32 cellular contexts compared by ENCODE assay signal in the genomic region with DNA sequence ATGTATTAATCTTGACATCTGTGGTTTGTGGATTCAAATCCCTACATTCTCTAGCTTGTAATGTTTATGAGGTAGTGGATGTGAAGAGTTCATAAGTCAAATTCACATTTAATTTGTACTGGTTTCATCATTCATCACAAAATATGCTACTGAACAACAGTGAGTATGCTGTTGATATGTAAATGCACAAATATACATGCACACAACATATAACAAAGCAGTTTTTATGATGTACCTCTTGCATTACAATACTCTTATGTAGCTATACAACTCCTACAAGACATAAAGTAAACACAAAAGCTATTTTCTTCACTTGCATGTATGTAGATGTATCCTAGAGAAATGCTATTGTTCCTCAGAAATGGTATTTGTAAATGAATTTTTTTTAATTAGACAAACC.
DNase-seq lines count a peak whose midpoint lies in the region; ATAC-seq, FAIRE-seq and TF ChIP-seq lines count a peak whose summit lies in the region.
"Had no signal": no experiment of that assay in that cellular context is flagged by ENCODE, and none has a peak within 500 bp of the region (broad histone marks: within the 10 kb centered on the region; RNA-seq: fewer than 3 reads in every experiment).

No MANE protein-coding gene starts in this region.

- H3K4me3 Mint-ChIP-seq in GM23338: no peak overlapping the region
- H3K4me3 Mint-ChIP-seq: B cell; CD14-positive monocyte; CD4-positive, alpha-beta memory T cell; CD4-positive, alpha-beta T cell; CD4-positive, CD25-positive, alpha-beta regulatory T cell; CD8-positive, alpha-beta memory T cell; CD8-positive, alpha-beta T cell had no signal

- FAIRE-seq in HTR-8/SVneo (lab: Jason Lieb, UNC): no peak
- FAIRE-seq: A204.1, A549, D721Med had no signal

- H3K4me1 Mint-ChIP-seq in GM23338: peaks cover 21% of the 10 kb centered on the region
- H3K4me1 Mint-ChIP-seq: B cell; CD8-positive, alpha-beta memory T cell had no signal

- H3K27ac Mint-ChIP-seq in GM23338: peak overlapping the region; percentile 82
- H3K27ac Mint-ChIP-seq: B cell; CD14-positive monocyte; CD4-positive, alpha-beta memory T cell; CD4-positive, alpha-beta T cell; CD4-positive, CD25-positive, alpha-beta regulatory T cell; CD8-positive, alpha-beta memory T cell; CD8-positive, alpha-beta T cell had no signal

- H3K27ac ChIP-seq in GM23338 (ENCODE audit: low read depth): no peak overlapping the region
- H3K27ac ChIP-seq: 22Rv1; A549; BLaER1; BLaER1 treated with 17β-estradiol and CSF1 and Interleukin-3, amounts not matched to agents 10 nM and 100 nM; C4-2B had no signal

- H3K4me2 ChIP-seq in GM23338: peak overlapping the region; percentile 1; the same call in 1 of the 2 replicates
- H3K4me2 ChIP-seq: A549; BLaER1; BLaER1 treated with 17β-estradiol and CSF1 and Interleukin-3, amounts not matched to agents 10 nM and 100 nM had no signal

- no peak overlapping the region for H3K4me3 ChIP-seq in GM23338
- H3K4me3 ChIP-seq: A549; BLaER1; BLaER1 treated with 17β-estradiol and CSF1 and Interleukin-3, amounts not matched to agents 10 nM and 100 nM had no signal

- DNase-seq in GM23338 (ENCODE audit: low spot score) (no peak), amniotic epithelial cell (ENCODE audit: low read depth) (peak; percentile 52), HTR-8/SVneo (ENCODE audit: insufficient read length, low spot score) (no peak)
- no peak for DNase-seq in central memory CD4-positive, alpha-beta T cell
- DNase-seq: 8988T; ACHN; AML-193; BE2C; C1 segment of cervical spinal cord; Caco-2; Calu3; CD4-positive, alpha-beta memory T cell; CD4-positive, alpha-beta T cell; CD4-positive, CD25-positive, alpha-beta regulatory T cell; CD8-positive, alpha-beta memory T cell; CD8-positive, alpha-beta T cell; COR-L47; DMS 273 treated with DMSO at 0.1 percent for 48 hours; DMS153; DMS79; DMS79 treated with DMSO at 0.1 percent for 48 hours; DND-41; EL had no signal

- H3K79me2 ChIP-seq in GM23338 (replicated peaks; ENCODE audit: insufficient read depth): no peaks in the 10 kb centered on the region

- H2AFZ ChIP-seq in GM23338: no peak overlapping the region

- no peaks in the 10 kb centered on the region for H3K9me2 ChIP-seq in GM23338 (ENCODE audit: insufficient read depth)

- TF ChIP-seq CTCF in GM23338 (conservative IDR thresholded peaks at IDR 0.05; ENCODE audit: low read depth in 2 of 2): no peak

- H3K27me3 ChIP-seq in GM23338 (ENCODE audit: insufficient read depth): no peaks in the 10 kb centered on the region
- H3K27me3 ChIP-seq: BLaER1; BLaER1 treated with 17β-estradiol and CSF1 and Interleukin-3, amounts not matched to agents 10 nM and 100 nM had no signal

- H4K20me1 ChIP-seq in GM23338 (replicated peaks; ENCODE audit: insufficient read depth): no peaks in the 10 kb centered on the region
- H4K20me1 ChIP-seq: BLaER1; BLaER1 treated with 17β-estradiol and CSF1 and Interleukin-3, amounts not matched to agents 10 nM and 100 nM had no signal

- H3F3A ChIP-seq in GM23338 (replicated peaks; ENCODE audit: low read depth): no peaks in the 10 kb centered on the region

- no peaks in the 10 kb centered on the region for H3K27me3 Mint-ChIP-seq in GM23338 (ENCODE audit: insufficient read depth, low read depth, poor library complexity)
- H3K27me3 Mint-ChIP-seq: CD4-positive, alpha-beta memory T cell; CD4-positive, alpha-beta T cell; CD4-positive, CD25-positive, alpha-beta regulatory T cell; CD8-positive, alpha-beta memory T cell had no signal

- no peak for ATAC-seq in GM23338
- ATAC-seq: A549; CD8-positive, alpha-beta T cell had no signal

- H3K9me3 Mint-ChIP-seq in GM23338: no peaks in the 10 kb centered on the region

- no peaks in the 10 kb centered on the region for H3K36me3 ChIP-seq in GM23338 (ENCODE audit: insufficient read depth)
- H3K36me3 ChIP-seq: BE2C; BLaER1; BLaER1 treated with 17β-estradiol and CSF1 and Interleukin-3, amounts not matched to agents 10 nM and 100 nM had no signal

- peaks cover 22% of the 10 kb centered on the region for H3K4me1 ChIP-seq in GM23338 (ENCODE audit: insufficient read depth)
- H3K4me1 ChIP-seq: A549; BE2C; BLaER1; BLaER1 treated with 17β-estradiol and CSF1 and Interleukin-3, amounts not matched to agents 10 nM and 100 nM; Caco-2 had no signal

- no peaks in the 10 kb centered on the region for H3K36me3 Mint-ChIP-seq in GM23338 (ENCODE audit: low read depth)
- H3K36me3 Mint-ChIP-seq: CD14-positive monocyte; CD4-positive, CD25-positive, alpha-beta regulatory T cell had no signal

TF ChIP-seq in GM23338, 12 proteins besides CTCF, POLR2A, EP300 and RAD21 (continues in another document):
- TF ChIP-seq NANOG (IDR thresholded peaks at IDR 0.05; ENCODE audit: borderline replicate concordance) (no peak), EZH2 (IDR thresholded peaks at IDR 0.05; ENCODE audit: low read depth, unreplicated experiment) (no peak), EZH2phosphoT487 (IDR thresholded peaks at IDR 0.05; ENCODE audit: unreplicated experiment) (no peak), STAT1 (IDR thresholded peaks at IDR 0.05; ENCODE audit: unreplicated experiment) (no peak), ZNF331 (CRISPR knock-in tag; IDR thresholded peaks at IDR 0.05; ENCODE audit: low read depth) (no peak), ZNF114 (CRISPR knock-in tag; IDR thresholded peaks at IDR 0.05) (no peak), JUNB (IDR thresholded peaks at IDR 0.05; ENCODE audit: unreplicated experiment) (no peak)
- TF ChIP-seq, protein P1, sequence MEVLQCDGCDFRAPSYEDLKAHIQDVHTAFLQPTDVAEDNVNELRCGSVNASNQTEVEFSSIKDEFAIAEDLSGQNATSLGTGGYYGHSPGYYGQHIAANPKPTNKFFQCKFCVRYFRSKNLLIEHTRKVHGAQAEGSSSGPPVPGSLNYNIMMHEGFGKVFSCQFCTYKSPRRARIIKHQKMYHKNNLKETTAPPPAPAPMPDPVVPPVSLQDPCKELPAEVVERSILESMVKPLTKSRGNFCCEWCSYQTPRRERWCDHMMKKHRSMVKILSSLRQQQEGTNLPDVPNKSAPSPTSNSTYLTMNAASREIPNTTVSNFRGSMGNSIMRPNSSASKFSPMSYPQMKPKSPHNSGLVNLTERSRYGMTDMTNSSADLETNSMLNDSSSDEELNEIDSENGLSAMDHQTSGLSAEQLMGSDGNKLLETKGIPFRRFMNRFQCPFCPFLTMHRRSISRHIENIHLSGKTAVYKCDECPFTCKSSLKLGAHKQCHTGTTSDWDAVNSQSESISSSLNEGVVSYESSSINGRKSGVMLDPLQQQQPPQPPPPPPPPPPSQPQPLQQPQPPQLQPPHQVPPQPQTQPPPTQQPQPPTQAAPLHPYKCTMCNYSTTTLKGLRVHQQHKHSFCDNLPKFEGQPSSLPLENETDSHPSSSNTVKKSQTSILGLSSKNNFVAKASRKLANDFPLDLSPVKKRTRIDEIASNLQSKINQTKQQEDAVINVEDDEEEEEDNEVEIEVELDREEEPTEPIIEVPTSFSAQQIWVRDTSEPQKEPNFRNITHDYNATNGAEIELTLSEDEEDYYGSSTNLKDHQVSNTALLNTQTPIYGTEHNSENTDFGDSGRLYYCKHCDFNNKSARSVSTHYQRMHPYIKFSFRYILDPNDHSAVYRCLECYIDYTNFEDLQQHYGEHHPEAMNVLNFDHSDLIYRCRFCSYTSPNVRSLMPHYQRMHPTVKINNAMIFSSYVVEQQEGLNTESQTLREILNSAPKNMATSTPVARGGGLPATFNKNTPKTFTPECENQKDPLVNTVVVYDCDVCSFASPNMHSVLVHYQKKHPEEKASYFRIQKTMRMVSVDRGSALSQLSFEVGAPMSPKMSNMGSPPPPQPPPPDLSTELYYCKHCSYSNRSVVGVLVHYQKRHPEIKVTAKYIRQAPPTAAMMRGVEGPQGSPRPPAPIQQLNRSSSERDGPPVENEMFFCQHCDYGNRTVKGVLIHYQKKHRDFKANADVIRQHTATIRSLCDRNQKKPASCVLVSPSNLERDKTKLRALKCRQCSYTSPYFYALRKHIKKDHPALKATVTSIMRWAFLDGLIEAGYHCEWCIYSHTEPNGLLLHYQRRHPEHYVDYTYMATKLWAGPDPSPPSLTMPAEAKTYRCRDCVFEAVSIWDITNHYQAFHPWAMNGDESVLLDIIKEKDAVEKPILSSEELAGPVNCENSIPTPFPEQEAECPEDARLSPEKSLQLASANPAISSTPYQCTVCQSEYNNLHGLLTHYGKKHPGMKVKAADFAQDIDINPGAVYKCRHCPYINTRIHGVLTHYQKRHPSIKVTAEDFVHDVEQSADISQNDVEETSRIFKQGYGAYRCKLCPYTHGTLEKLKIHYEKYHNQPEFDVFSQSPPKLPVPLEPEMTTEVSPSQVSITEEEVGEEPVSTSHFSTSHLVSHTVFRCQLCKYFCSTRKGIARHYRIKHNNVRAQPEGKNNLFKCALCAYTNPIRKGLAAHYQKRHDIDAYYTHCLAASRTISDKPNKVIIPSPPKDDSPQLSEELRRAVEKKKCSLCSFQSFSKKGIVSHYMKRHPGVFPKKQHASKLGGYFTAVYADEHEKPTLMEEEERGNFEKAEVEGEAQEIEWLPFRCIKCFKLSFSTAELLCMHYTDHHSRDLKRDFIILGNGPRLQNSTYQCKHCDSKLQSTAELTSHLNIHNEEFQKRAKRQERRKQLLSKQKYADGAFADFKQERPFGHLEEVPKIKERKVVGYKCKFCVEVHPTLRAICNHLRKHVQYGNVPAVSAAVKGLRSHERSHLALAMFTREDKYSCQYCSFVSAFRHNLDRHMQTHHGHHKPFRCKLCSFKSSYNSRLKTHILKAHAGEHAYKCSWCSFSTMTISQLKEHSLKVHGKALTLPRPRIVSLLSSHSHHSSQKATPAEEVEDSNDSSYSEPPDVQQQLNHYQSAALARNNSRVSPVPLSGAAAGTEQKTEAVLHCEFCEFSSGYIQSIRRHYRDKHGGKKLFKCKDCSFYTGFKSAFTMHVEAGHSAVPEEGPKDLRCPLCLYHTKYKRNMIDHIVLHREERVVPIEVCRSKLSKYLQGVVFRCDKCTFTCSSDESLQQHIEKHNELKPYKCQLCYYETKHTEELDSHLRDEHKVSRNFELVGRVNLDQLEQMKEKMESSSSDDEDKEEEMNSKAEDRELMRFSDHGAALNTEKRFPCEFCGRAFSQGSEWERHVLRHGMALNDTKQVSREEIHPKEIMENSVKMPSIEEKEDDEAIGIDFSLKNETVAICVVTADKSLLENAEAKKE (CRISPR knock-in tag; IDR thresholded peaks at IDR 0.05): no peak
- TF ChIP-seq, protein P2, sequence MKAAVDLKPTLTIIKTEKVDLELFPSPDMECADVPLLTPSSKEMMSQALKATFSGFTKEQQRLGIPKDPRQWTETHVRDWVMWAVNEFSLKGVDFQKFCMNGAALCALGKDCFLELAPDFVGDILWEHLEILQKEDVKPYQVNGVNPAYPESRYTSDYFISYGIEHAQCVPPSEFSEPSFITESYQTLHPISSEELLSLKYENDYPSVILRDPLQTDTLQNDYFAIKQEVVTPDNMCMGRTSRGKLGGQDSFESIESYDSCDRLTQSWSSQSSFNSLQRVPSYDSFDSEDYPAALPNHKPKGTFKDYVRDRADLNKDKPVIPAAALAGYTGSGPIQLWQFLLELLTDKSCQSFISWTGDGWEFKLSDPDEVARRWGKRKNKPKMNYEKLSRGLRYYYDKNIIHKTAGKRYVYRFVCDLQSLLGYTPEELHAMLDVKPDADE (IDR thresholded peaks at IDR 0.05): no peak
